Comparison of ENCODE assay signal across 8 cellular contexts in genomic region chr11:64681171-64681570, GRCh38.
"Had no signal": no experiment of that assay in that cellular context is flagged by ENCODE, and none has a peak within 500 bp of the region (broad histone marks: within the 10 kb centered on the region; RNA-seq: fewer than 3 reads in every experiment).

No MANE protein-coding gene starts in this region.

- DNase-seq: GDM1, GF-D8 had no signal

- H3K4me3 ChIP-seq: GM12878 had no signal

- FAIRE-seq: G401.6, GM12878, GM12891, GM12892, GM18507, GM19239 had no signal

- ATAC-seq: GM12878 had no signal
